35 cellular contexts compared by ENCODE assay signal in genomic region chr4:35673137-35673536, GRCh38.
"Had no signal": no experiment of that assay in that cellular context is flagged by ENCODE, and none has a peak within 500 bp of the region (broad histone marks: within the 10 kb centered on the region; RNA-seq: fewer than 3 reads in every experiment).

No MANE protein-coding gene starts in this region.

- H3K4me3 ChIP-seq: MG63 had no signal

- H3K36me3 ChIP-seq: MG63 had no signal

- DNase-seq: MG63, MM.1S, MV-4-11, NCI-H1048, NCI-H1092, NCI-H1092 treated with DMSO at 0.1 percent for 48 hours, NCI-H1105, NCI-H1105 treated with DMSO at 0.1 percent for 48 hours, NCI-H1417, NCI-H1417 treated with DMSO at 0.1 percent for 48 hours, NCI-H1436, NCI-H1436 treated with DMSO at 0.1 percent for 48 hours, NCI-H146, NCI-H1694, NCI-H1694 treated with DMSO at 0.1 percent for 48 hours, NCI-H187, NCI-H187 treated with DMSO at 0.1 percent for 48 hours, NCI-H1930, NCI-H2029, NCI-H2029 treated with DMSO at 0.1 percent for 48 hours, NCI-H2081, NCI-H2081 treated with DMSO at 0.1 percent for 48 hours, NCI-H2107, NCI-H2171, NCI-H2171 treated with DMSO at 0.1 percent for 48 hours, NCI-H2227 treated with DMSO at 0.1 percent for 48 hours, NCI-H226, NCI-H345, NCI-H446, NCI-H446 treated with DMSO at 0.1 percent for 48 hours, NCI-H510A, NCI-H510A treated with DMSO at 0.1 percent for 48 hours, NCI-H524, NCI-H524 treated with DMSO at 0.1 percent for 48 hours, NCI-H526 had no signal

- H3K9me3 ChIP-seq: MG63 had no signal

- H3K27me3 ChIP-seq: MG63 had no signal
